Comparison of ENCODE assay signal across 8 cellular contexts in the genomic region with DNA sequence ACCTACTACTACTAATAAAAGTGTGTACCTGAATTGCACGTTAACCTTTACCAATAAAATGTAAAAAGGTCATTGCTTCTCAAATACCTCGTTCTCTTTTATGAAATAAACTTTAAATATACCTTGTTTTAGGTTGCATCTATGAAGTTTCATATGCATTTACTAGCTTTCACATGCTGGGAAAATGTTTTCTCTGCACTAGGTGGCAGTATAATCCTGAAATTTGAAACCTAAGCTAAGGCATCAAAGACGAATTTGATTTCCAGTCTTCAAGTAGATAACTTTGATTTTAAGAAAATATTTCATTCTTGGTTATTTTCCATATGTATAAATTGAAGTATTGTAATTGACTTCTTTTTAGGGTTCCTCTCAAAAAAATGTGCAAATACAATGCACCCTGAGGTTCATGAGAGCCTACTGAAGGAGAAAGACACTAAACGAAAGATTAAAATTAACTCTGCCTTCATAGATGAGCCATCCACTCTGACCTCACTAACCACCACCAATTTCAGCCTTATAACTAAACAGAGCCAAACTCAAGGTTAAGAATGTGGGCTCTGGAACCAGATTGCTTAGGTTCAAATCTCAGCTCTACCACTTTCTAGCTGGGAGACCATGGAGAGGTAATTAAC. TPM values are rescaled to one million over a fixed set of nuclear protein-coding genes. Genes with fewer than 3 reads are reported as not detected.
A peak's percentile ranks its signal among the peaks of the same experiment; 100 is the strongest.
DNase-seq lines count a peak whose midpoint lies in the region; ATAC-seq and TF ChIP-seq lines count a peak whose summit lies in the region.

No MANE protein-coding gene starts in this region.

- H3K36me3 Mint-ChIP-seq in natural killer cell (no peaks in the 10 kb centered on the region), MCF 10A (ENCODE audit: insufficient read depth, unreplicated experiment) (peaks cover 6% of the 10 kb centered on the region)
- no peaks in the 10 kb centered on the region for H3K36me3 Mint-ChIP-seq in natural killer cell treated with Interleukin-12 subunit alpha and Interleukin-12 subunit beta and Interleukin-15 and Interleukin-18, amount 100 ng/mL, for 72 hours

- H3K9me3 ChIP-seq in lower lobe of right lung = no peaks in the 10 kb centered on the region

- H3K27ac ChIP-seq in lower lobe of right lung = no peak overlapping the region

- H3K4me1 Mint-ChIP-seq in natural killer cell = no peaks in the 10 kb centered on the region
- H3K4me1 Mint-ChIP-seq in natural killer cell treated with Interleukin-12 subunit alpha and Interleukin-12 subunit beta and Interleukin-15 and Interleukin-18, amount 100 ng/mL, for 72 hours (ENCODE audit: low read depth in 2 of 2) = peaks cover 0 to 4% of the 10 kb centered on the region in 2 donors
- H3K4me1 Mint-ChIP-seq in MCF 10A (ENCODE audit: insufficient read depth, unreplicated experiment) = peaks cover 15% of the 10 kb centered on the region

- intact Hi-C loops in natural killer cell (cut with micrococcal nuclease) (loop anchor here (5.0 kb wide), 1 partner anchor 377 kb away; no protein-coding TSS in a partner anchor), MCF 10A (cut with micrococcal nuclease) (loop anchor here (1.0 to 5.0 kb wide), 7 partner anchors 59 to 703 kb away; a partner anchor contains a TSS), lower lobe of right lung (cut with DNase I) (no loop called here)

- no peaks in the 10 kb centered on the region for H3K36me3 ChIP-seq in lower lobe of right lung

- ATAC-seq in natural killer cell (no peak), lower lobe of right lung (peak in 1 of 2 donors; percentile 57), GM18907 (IDR thresholded peaks at IDR 0.05; ENCODE audit: unreplicated experiment) (no peak), HG03025 (IDR thresholded peaks at IDR 0.05; ENCODE audit: low FRiP score, unreplicated experiment) (no peak)
- ATAC-seq in natural killer cell treated with Interleukin-12 subunit alpha and Interleukin-12 subunit beta and Interleukin-15 and Interleukin-18, amount 100 ng/mL, for 72 hours = no peak

- no peak overlapping the region for H3K4me3 ChIP-seq in lower lobe of right lung

- TF ChIP-seq CTCF in natural killer cell (IDR thresholded peaks at IDR 0.05) = peak; percentile 13
- TF ChIP-seq CTCF in MCF 10A (IDR thresholded peaks at IDR 0.05; ENCODE audit: unreplicated experiment) = peak; percentile 43
- peak; percentile 61 for TF ChIP-seq CTCF in lower lobe of right lung (IDR thresholded peaks at IDR 0.05)

- H3K9me3 Mint-ChIP-seq in natural killer cell (no peaks in the 10 kb centered on the region), MCF 10A (ENCODE audit: unreplicated experiment) (no peaks in the 10 kb centered on the region)
- no peaks in the 10 kb centered on the region for H3K9me3 Mint-ChIP-seq in natural killer cell treated with Interleukin-12 subunit alpha and Interleukin-12 subunit beta and Interleukin-15 and Interleukin-18, amount 100 ng/mL, for 72 hours

- no TSS peak for BruUV-seq in MCF 10A (replicated peaks; lab: Mats Ljungman, UMichigan)

- H3K27me3 Mint-ChIP-seq in natural killer cell (ENCODE audit: low read depth in 2 of 2) = peaks cover 6% of the 10 kb centered on the region in 2 donors
- peaks cover 17 to 31% of the 10 kb centered on the region in 2 donors for H3K27me3 Mint-ChIP-seq in natural killer cell treated with Interleukin-12 subunit alpha and Interleukin-12 subunit beta and Interleukin-15 and Interleukin-18, amount 100 ng/mL, for 72 hours
- H3K27me3 Mint-ChIP-seq in MCF 10A (ENCODE audit: insufficient read depth, unreplicated experiment) = peaks cover 88% of the 10 kb centered on the region

- CTCF ChIA-PET in MCF 10A (lab: Yijun Ruan, JAX) = interaction anchor here (0.6 to 9.4 kb wide), 52 partner anchors 10 to 1297 kb away, joined by 3 to 233 read pairs (median 4); a partner anchor contains a TSS

- no peaks in the 10 kb centered on the region for H3K4me1 ChIP-seq in lower lobe of right lung

- H3K27ac Mint-ChIP-seq in natural killer cell (no peak overlapping the region), MCF 10A (ENCODE audit: low read depth, unreplicated experiment) (no peak overlapping the region)
- H3K27ac Mint-ChIP-seq in natural killer cell treated with Interleukin-12 subunit alpha and Interleukin-12 subunit beta and Interleukin-15 and Interleukin-18, amount 100 ng/mL, for 72 hours = no peak overlapping the region

- no peak overlapping the region for H3K4me3 Mint-ChIP-seq in natural killer cell
- no peak overlapping the region for H3K4me3 Mint-ChIP-seq in natural killer cell treated with Interleukin-12 subunit alpha and Interleukin-12 subunit beta and Interleukin-15 and Interleukin-18, amount 100 ng/mL, for 72 hours
- H3K4me3 Mint-ChIP-seq in MCF 10A (ENCODE audit: unreplicated experiment) = no peak overlapping the region

- no peak for DNase-seq in natural killer cell
- no peak for DNase-seq in natural killer cell treated with Interleukin-12 subunit alpha and Interleukin-12 subunit beta and Interleukin-15 and Interleukin-18, amount 100 ng/mL, for 72 hours (ENCODE audit: low spot score)
- DNase-seq in NCI-H1694 (lab: John Stamatoyannopoulos, UW) = peak; percentile 30
- peak; percentile 58 for DNase-seq in MCF 10A (ENCODE audit: unreplicated experiment)
- DNase-seq in lower lobe of right lung = no peak
- no peak for DNase-seq in COLO829 (ENCODE audit: low spot score)

- peaks cover 5% of the 10 kb centered on the region for H3K27me3 ChIP-seq in lower lobe of right lung (ENCODE audit: low read depth)

- POLR2A ChIA-PET in MCF 10A (lab: Yijun Ruan, JAX) = interaction anchor here (1.0 to 2.1 kb wide), 4 partner anchors 59 to 375 kb away, joined by 3 to 7 read pairs (median 5); a partner anchor contains a TSS

RNA-seq across cellular contexts. Expression of a gene that starts 7.3 kb away (rescaled TPM):
- not detected for total RNA-seq in natural killer cell
- total RNA-seq in natural killer cell treated with Interleukin-12 subunit alpha and Interleukin-12 subunit beta and Interleukin-15 and Interleukin-18, amount 100 ng/mL, for 72 hours = not detected
- not detected in 2 replicates for total RNA-seq in MCF 10A (2022)
- not detected for total RNA-seq in lower lobe of right lung

Comparison
In these comparisons a context has a peak if more than half of its experiments do, and no peak if none do; other contexts are left out.
1. DNase-seq: peak in NCI-H1694 (single experiment) and MCF 10A (single experiment); none in natural killer cell (single experiment), natural killer cell treated with Interleukin-12 subunit alpha and Interleukin-12 subunit beta and Interleukin-15 and Interleukin-18, amount 100 ng/mL, for 72 hours (single experiment), lower lobe of right lung (single experiment) and COLO829 (single experiment).
2. Peak in every context shown above with its lines, with median percentiles within 50 percentile points of each other: CTCF ChIP-seq.